Comparison of ENCODE assay signal across 1 cellular context in the genomic region with DNA sequence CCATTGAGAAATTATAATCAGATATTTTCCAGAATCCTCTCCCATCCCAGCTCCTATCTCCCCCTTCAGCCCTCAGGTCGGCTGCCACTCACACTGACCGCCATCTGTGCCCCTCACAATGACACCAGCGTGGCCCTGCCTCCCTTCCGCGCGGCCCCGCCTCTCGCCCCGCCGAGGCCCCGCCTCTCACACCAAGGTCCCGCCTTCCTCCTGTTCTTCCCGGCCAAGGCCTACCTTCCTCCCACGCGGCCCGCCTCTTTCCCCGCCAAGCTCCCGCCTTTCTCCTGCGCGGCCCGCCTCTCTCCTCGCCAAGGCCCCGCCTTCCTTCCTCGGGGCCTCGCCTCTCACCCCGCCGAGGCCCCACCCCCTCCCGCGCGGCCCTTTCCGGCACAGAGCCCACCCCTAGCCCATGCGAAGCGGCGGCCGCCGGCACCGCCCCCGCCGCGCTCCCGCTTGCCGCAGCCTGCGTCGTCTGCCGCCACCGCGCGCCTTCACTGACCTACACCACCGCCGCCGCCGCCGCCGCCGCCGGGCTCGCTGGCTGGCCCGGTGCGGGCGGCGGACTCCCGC.
TF ChIP-seq lines count a peak whose summit lies in the region.

A gene (plus strand): TSS at position 410 of the 570 bp plus-strand sequence. CDS start 261 bp downstream, outside the sequence.

TF ChIP-seq in K562, 482 proteins besides CTCF, POLR2A, EP300 and RAD21 (continued from another document):
- TF ChIP-seq, protein P1, sequence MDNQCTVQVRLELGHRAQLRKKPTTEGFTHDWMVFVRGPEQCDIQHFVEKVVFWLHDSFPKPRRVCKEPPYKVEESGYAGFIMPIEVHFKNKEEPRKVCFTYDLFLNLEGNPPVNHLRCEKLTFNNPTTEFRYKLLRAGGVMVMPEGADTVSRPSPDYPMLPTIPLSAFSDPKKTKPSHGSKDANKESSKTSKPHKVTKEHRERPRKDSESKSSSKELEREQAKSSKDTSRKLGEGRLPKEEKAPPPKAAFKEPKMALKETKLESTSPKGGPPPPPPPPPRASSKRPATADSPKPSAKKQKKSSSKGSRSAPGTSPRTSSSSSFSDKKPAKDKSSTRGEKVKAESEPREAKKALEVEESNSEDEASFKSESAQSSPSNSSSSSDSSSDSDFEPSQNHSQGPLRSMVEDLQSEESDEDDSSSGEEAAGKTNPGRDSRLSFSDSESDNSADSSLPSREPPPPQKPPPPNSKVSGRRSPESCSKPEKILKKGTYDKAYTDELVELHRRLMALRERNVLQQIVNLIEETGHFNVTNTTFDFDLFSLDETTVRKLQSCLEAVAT (IDR thresholded peaks at IDR 0.05): 0 out of 4 replicates have a peak, but pooled peaks of 1 of the 2 experiments have one; percentile 15
- no peak for TF ChIP-seq ZBTB8A (IDR thresholded peaks at IDR 0.05; ENCODE audit: partially characterized antibody)
- no peak for TF ChIP-seq NCOA6 (IDR thresholded peaks at IDR 0.05)
- peak; percentile 40 for TF ChIP-seq SUPT5H (IDR thresholded peaks at IDR 0.05)
- TF ChIP-seq ZNF436 (CRISPR knock-in tag; IDR thresholded peaks at IDR 0.05): no peak
- no peak for TF ChIP-seq ZNF584 (CRISPR knock-in tag; IDR thresholded peaks at IDR 0.05; ENCODE audit: low read depth)
- TF ChIP-seq ZNF184 (CRISPR knock-in tag; IDR thresholded peaks at IDR 0.05): no peak
- TF ChIP-seq EZH2 (IDR thresholded peaks at IDR 0.05; ENCODE audit: borderline replicate concordance, low read depth, low read length): no peak
- no peak for TF ChIP-seq ZNF778 (CRISPR knock-in tag; IDR thresholded peaks at IDR 0.05)
- TF ChIP-seq, protein P2, sequence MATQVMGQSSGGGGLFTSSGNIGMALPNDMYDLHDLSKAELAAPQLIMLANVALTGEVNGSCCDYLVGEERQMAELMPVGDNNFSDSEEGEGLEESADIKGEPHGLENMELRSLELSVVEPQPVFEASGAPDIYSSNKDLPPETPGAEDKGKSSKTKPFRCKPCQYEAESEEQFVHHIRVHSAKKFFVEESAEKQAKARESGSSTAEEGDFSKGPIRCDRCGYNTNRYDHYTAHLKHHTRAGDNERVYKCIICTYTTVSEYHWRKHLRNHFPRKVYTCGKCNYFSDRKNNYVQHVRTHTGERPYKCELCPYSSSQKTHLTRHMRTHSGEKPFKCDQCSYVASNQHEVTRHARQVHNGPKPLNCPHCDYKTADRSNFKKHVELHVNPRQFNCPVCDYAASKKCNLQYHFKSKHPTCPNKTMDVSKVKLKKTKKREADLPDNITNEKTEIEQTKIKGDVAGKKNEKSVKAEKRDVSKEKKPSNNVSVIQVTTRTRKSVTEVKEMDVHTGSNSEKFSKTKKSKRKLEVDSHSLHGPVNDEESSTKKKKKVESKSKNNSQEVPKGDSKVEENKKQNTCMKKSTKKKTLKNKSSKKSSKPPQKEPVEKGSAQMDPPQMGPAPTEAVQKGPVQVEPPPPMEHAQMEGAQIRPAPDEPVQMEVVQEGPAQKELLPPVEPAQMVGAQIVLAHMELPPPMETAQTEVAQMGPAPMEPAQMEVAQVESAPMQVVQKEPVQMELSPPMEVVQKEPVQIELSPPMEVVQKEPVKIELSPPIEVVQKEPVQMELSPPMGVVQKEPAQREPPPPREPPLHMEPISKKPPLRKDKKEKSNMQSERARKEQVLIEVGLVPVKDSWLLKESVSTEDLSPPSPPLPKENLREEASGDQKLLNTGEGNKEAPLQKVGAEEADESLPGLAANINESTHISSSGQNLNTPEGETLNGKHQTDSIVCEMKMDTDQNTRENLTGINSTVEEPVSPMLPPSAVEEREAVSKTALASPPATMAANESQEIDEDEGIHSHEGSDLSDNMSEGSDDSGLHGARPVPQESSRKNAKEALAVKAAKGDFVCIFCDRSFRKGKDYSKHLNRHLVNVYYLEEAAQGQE (CRISPR knock-in tag; IDR thresholded peaks at IDR 0.05; ENCODE audit: low read depth): no peak
- no peak for TF ChIP-seq HMG20A (CRISPR knock-in tag; conservative IDR thresholded peaks at IDR 0.05)
- no peak for TF ChIP-seq POLR2H (tag; IDR thresholded peaks at IDR 0.05; ENCODE audit: low read depth)
- no peak for TF ChIP-seq FOXJ2 (tag; IDR thresholded peaks at IDR 0.05)
- no peak for TF ChIP-seq GATAD2A (IDR thresholded peaks at IDR 0.05)
- no peak for TF ChIP-seq TAF9B (IDR thresholded peaks at IDR 0.05; ENCODE audit: partially characterized antibody)
- TF ChIP-seq, protein P3, sequence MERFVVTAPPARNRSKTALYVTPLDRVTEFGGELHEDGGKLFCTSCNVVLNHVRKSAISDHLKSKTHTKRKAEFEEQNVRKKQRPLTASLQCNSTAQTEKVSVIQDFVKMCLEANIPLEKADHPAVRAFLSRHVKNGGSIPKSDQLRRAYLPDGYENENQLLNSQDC (CRISPR knock-in tag; IDR thresholded peaks at IDR 0.05): no peak
- TF ChIP-seq JUNB (CRISPR knock-in tag; conservative IDR thresholded peaks at IDR 0.05): no peak
- TF ChIP-seq, protein P4, sequence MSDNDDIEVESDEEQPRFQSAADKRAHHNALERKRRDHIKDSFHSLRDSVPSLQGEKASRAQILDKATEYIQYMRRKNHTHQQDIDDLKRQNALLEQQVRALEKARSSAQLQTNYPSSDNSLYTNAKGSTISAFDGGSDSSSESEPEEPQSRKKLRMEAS (CRISPR knock-in tag; IDR thresholded peaks at IDR 0.05): peak; percentile 48
- no peak for TF ChIP-seq FOXM1 (IDR thresholded peaks at IDR 0.05; ENCODE audit: low read depth)
- TF ChIP-seq FOXM1 (CRISPR knock-in tag; IDR thresholded peaks at IDR 0.05; ENCODE audit: low read depth): no peak
- TF ChIP-seq, protein P5, sequence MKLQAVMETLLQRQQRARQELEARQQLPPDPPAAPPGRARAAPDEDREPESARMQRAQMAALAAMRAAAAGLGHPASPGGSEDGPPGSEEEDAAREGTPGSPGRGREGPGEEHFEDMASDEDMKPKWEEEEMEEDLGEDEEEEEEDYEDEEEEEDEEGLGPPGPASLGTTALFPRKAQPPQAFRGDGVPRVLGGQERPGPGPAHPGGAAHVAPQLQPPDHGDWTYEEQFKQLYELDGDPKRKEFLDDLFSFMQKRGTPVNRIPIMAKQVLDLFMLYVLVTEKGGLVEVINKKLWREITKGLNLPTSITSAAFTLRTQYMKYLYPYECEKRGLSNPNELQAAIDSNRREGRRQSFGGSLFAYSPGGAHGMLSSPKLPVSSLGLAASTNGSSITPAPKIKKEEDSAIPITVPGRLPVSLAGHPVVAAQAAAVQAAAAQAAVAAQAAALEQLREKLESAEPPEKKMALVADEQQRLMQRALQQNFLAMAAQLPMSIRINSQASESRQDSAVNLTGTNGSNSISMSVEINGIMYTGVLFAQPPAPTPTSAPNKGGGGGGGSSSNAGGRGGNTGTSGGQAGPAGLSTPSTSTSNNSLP (IDR thresholded peaks at IDR 0.05; ENCODE audit: borderline replicate concordance, low read depth, low read length): 0 out of 2 replicates have a peak, but pooled peaks have one; percentile 3
- TF ChIP-seq ZNF507 (tag; conservative IDR thresholded peaks at IDR 0.05): no peak
- TF ChIP-seq ZNF165 (CRISPR knock-in tag; IDR thresholded peaks at IDR 0.05; ENCODE audit: borderline replicate concordance): no peak
- no peak for TF ChIP-seq SMARCA5 (IDR thresholded peaks at IDR 0.05)
- no peak for TF ChIP-seq DNMT1 (IDR thresholded peaks at IDR 0.05)
- no peak for TF ChIP-seq MCM2 (IDR thresholded peaks at IDR 0.05; ENCODE audit: low read depth)
- TF ChIP-seq, protein P6, sequence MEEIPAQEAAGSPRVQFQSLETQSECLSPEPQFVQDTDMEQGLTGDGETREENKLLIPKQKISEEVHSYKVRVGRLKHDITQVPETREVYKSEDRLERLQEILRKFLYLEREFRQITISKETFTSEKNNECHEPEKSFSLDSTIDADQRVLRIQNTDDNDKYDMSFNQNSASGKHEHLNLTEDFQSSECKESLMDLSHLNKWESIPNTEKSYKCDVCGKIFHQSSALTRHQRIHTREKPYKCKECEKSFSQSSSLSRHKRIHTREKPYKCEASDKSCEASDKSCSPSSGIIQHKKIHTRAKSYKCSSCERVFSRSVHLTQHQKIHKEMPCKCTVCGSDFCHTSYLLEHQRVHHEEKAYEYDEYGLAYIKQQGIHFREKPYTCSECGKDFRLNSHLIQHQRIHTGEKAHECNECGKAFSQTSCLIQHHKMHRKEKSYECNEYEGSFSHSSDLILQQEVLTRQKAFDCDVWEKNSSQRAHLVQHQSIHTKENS (CRISPR knock-in tag; IDR thresholded peaks at IDR 0.05): no peak
- TF ChIP-seq ZNF24 (IDR thresholded peaks at IDR 0.05): no peak
- TF ChIP-seq HMG20B (CRISPR knock-in tag; IDR thresholded peaks at IDR 0.05): no peak
- no peak for TF ChIP-seq LARP7 (IDR thresholded peaks at IDR 0.05)
- peak in 1 of 2 experiments; percentile 66; a peak in 1 of 4 replicates for TF ChIP-seq SRF (CRISPR knock-in tag; IDR thresholded peaks at IDR 0.05)
- TF ChIP-seq RBM15 (IDR thresholded peaks at IDR 0.05; ENCODE audit: insufficient read depth, low read length): no peak
- TF ChIP-seq THRAP3 (IDR thresholded peaks at IDR 0.05; ENCODE audit: borderline replicate concordance): no peak
- peak; percentile 75 for TF ChIP-seq HMGN3 (IDR thresholded peaks at IDR 0.05; ENCODE audit: borderline replicate concordance, extremely low read depth, insufficient read length, low read depth, low read length)
- no peak for TF ChIP-seq HNRNPUL1 (IDR thresholded peaks at IDR 0.05; ENCODE audit: low read length)
- peak; percentile 48 for TF ChIP-seq HNRNPLL (IDR thresholded peaks at IDR 0.05; ENCODE audit: low read depth, low read length, poor library complexity, severe bottlenecking)
- no peak for TF ChIP-seq SREBF2 (CRISPR knock-in tag; IDR thresholded peaks at IDR 0.05)
- peak; percentile 67; the same call in 1 of the 2 replicates for TF ChIP-seq ZBTB7A (IDR thresholded peaks at IDR 0.05; ENCODE audit: borderline replicate concordance, control insufficient read depth, low read depth, low read length)
- no peak for TF ChIP-seq PHF20 (IDR thresholded peaks at IDR 0.05; ENCODE audit: partially characterized antibody)
- TF ChIP-seq, protein P7, sequence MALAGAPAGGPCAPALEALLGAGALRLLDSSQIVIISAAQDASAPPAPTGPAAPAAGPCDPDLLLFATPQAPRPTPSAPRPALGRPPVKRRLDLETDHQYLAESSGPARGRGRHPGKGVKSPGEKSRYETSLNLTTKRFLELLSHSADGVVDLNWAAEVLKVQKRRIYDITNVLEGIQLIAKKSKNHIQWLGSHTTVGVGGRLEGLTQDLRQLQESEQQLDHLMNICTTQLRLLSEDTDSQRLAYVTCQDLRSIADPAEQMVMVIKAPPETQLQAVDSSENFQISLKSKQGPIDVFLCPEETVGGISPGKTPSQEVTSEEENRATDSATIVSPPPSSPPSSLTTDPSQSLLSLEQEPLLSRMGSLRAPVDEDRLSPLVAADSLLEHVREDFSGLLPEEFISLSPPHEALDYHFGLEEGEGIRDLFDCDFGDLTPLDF (CRISPR knock-in tag; IDR thresholded peaks at IDR 0.05): peak; percentile 81
- TF ChIP-seq CHD2 (IDR thresholded peaks at IDR 0.05; ENCODE audit: low read depth, low read length): no peak
- TF ChIP-seq PCBP1 (IDR thresholded peaks at IDR 0.05; ENCODE audit: low read depth, low read length, poor library complexity, severe bottlenecking): no peak
- TF ChIP-seq GABPB1 (CRISPR knock-in tag; IDR thresholded peaks at IDR 0.05): peak; percentile 28; the same call in 1 of the 2 replicates
- TF ChIP-seq CHCHD3 (CRISPR knock-in tag; IDR thresholded peaks at IDR 0.05): no peak
- TF ChIP-seq MTA2 (IDR thresholded peaks at IDR 0.05; ENCODE audit: low read depth): no peak
- TF ChIP-seq NUFIP1 (IDR thresholded peaks at IDR 0.05; ENCODE audit: partially characterized antibody): no peak
- TF ChIP-seq, protein P8, sequence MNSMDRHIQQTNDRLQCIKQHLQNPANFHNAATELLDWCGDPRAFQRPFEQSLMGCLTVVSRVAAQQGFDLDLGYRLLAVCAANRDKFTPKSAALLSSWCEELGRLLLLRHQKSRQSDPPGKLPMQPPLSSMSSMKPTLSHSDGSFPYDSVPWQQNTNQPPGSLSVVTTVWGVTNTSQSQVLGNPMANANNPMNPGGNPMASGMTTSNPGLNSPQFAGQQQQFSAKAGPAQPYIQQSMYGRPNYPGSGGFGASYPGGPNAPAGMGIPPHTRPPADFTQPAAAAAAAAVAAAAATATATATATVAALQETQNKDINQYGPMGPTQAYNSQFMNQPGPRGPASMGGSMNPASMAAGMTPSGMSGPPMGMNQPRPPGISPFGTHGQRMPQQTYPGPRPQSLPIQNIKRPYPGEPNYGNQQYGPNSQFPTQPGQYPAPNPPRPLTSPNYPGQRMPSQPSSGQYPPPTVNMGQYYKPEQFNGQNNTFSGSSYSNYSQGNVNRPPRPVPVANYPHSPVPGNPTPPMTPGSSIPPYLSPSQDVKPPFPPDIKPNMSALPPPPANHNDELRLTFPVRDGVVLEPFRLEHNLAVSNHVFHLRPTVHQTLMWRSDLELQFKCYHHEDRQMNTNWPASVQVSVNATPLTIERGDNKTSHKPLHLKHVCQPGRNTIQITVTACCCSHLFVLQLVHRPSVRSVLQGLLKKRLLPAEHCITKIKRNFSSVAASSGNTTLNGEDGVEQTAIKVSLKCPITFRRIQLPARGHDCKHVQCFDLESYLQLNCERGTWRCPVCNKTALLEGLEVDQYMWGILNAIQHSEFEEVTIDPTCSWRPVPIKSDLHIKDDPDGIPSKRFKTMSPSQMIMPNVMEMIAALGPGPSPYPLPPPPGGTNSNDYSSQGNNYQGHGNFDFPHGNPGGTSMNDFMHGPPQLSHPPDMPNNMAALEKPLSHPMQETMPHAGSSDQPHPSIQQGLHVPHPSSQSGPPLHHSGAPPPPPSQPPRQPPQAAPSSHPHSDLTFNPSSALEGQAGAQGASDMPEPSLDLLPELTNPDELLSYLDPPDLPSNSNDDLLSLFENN (IDR thresholded peaks at IDR 0.05; ENCODE audit: low read depth in 2 of 2, low read length in 2 of 2): 0 out of 4 replicates have a peak, but pooled peaks of 1 of the 2 experiments have one; percentile 3
- TF ChIP-seq L3MBTL2 (IDR thresholded peaks at IDR 0.05): peak; percentile 22; the same call in 1 of the 2 replicates
- TF ChIP-seq RBFOX2 (IDR thresholded peaks at IDR 0.05; ENCODE audit: low read depth, low read length): no peak
- TF ChIP-seq SOX6 (IDR thresholded peaks at IDR 0.05): peak; percentile 18; the same call in 1 of the 2 replicates
- TF ChIP-seq, protein P9, sequence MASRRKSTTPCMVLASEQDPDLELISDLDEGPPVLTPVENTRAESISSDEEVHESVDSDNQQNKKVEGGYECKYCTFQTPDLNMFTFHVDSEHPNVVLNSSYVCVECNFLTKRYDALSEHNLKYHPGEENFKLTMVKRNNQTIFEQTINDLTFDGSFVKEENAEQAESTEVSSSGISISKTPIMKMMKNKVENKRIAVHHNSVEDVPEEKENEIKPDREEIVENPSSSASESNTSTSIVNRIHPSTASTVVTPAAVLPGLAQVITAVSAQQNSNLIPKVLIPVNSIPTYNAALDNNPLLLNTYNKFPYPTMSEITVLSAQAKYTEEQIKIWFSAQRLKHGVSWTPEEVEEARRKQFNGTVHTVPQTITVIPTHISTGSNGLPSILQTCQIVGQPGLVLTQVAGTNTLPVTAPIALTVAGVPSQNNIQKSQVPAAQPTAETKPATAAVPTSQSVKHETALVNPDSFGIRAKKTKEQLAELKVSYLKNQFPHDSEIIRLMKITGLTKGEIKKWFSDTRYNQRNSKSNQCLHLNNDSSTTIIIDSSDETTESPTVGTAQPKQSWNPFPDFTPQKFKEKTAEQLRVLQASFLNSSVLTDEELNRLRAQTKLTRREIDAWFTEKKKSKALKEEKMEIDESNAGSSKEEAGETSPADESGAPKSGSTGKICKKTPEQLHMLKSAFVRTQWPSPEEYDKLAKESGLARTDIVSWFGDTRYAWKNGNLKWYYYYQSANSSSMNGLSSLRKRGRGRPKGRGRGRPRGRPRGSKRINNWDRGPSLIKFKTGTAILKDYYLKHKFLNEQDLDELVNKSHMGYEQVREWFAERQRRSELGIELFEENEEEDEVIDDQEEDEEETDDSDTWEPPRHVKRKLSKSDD (conservative IDR thresholded peaks at IDR 0.05; ENCODE audit: low read length): no peak
- TF ChIP-seq ZNF197 (CRISPR knock-in tag; IDR thresholded peaks at IDR 0.05; ENCODE audit: low read depth): no peak
- no peak for TF ChIP-seq ZNF444 (CRISPR knock-in tag; IDR thresholded peaks at IDR 0.05)
- TF ChIP-seq BCOR (IDR thresholded peaks at IDR 0.05): no peak
